In the genomic region with DNA sequence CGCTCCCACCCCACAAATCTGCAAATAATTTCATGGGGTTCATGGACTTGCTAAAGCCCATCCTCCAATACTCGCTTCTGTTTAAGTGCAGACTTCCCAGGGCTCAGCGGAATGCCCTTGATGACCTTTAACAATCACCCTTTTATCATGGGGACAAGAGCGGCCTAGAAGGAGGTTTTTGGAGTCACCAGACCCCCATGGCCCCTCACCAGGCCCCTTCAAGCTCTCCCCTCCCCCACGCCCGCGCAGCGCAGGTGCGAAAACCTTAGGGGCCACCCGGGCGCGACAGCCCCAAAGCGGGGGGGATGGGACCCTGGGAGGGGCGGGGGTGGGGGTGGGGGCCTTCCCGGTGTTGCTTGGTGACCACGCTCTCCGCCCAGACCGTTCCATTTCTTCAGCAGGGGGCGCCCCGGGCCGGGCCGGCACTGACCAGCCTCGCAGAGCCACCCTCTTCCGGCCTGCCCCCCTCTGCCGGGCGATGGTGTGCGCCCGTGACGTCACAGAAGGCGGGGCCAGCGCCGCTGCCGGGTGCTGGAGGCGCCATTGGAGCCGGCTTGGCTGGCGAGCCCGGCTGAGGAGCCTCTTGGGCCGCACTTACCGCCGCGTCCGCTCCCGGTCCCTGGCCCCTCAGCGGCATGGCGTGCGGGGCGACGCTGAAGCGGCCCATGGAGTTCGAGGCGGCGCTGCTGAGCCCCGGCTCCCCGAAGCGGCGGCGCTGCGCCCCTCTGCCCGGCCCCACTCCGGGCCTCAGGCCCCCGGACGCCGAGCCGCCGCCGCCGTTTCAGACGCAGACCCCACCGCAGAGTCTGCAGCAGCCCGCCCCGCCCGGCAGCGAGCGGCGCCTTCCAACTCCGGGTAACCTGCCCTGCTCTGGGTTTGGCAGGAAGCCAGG, we compare ENCODE assay signal across 8 cellular contexts. TPM values are rescaled to one million over a fixed set of nuclear protein-coding genes. Genes with fewer than 3 reads are reported as not detected.
DNase-seq lines count a peak whose midpoint lies in the region; ATAC-seq and TF ChIP-seq lines count a peak whose summit lies in the region.

A gene with protein sequence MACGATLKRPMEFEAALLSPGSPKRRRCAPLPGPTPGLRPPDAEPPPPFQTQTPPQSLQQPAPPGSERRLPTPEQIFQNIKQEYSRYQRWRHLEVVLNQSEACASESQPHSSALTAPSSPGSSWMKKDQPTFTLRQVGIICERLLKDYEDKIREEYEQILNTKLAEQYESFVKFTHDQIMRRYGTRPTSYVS (plus strand): TSS at position 531 of the 892 bp plus-strand sequence. CDS start 105 bp downstream, at position 636.

- peak; percentile 98 for DNase-seq in DMS153 (lab: John Stamatoyannopoulos, UW)
- DNase-seq in OCI-M2 (lab: John Stamatoyannopoulos, UW; ENCODE audit: unreplicated experiment) = peak; percentile 44
- peak; percentile 97 for DNase-seq in activated T-cell treated with anti-CD3 and anti-CD28 coated beads, Interleukin-2, amount 50 U/mL, for 1 hour
- DNase-seq in epithelial cell of proximal tubule (ENCODE audit: low read depth) = peak; percentile 30
- peak; percentile 98 for DNase-seq in mucosa of gallbladder (ENCODE audit: low spot score)
- peak; percentile 98 for DNase-seq in stimulated activated CD8-positive, alpha-beta memory T cell treated with anti-CD3 and anti-CD28 coated beads, Interleukin-4, amount 100 ng/mL, for 24 hours (ENCODE audit: low read depth)

- TF ChIP-seq CTCF in epithelial cell of proximal tubule (conservative IDR thresholded peaks at IDR 0.05; ENCODE audit: low read depth, low read length) = no peak

- no peak for TF ChIP-seq RAD21 in Ishikawa (IDR thresholded peaks at IDR 0.05; ENCODE audit: low read depth)

- peak within 1 kb of the TSS; percentile 98 for H3K4me3 ChIP-seq in epithelial cell of proximal tubule (ENCODE audit: low read depth, low read length)

- 0 out of 2 replicates have a peak, but pooled peaks have one; percentile 39 for TF ChIP-seq EP300 in Ishikawa (IDR thresholded peaks at IDR 0.05; ENCODE audit: borderline replicate concordance)

- peak; percentile 92 for ATAC-seq in GM21619 (IDR thresholded peaks at IDR 0.05; ENCODE audit: unreplicated experiment)

TF ChIP-seq in Ishikawa, 13 proteins besides CTCF, POLR2A, EP300 and RAD21:
- TF ChIP-seq MAX (IDR thresholded peaks at IDR 0.05) (peak; percentile 56), CEBPB (IDR thresholded peaks at IDR 0.05) (no peak), CREB1 (IDR thresholded peaks at IDR 0.05; ENCODE audit: low read depth) (peak; percentile 84), EGR1 (IDR thresholded peaks at IDR 0.05) (no peak; the same call in 1 of the 2 replicates), ZBTB7A (IDR thresholded peaks at IDR 0.05; ENCODE audit: low read depth) (peak; percentile 88), TAF1 (IDR thresholded peaks at IDR 0.05; ENCODE audit: low read depth) (peak; percentile 90), TCF12 (IDR thresholded peaks at IDR 0.05; ENCODE audit: low read depth) (peak; percentile 55), NFIC (IDR thresholded peaks at IDR 0.05) (peak; percentile 43), TEAD4 (IDR thresholded peaks at IDR 0.05) (no peak), YY1 (IDR thresholded peaks at IDR 0.05; ENCODE audit: low read depth) (peak; percentile 88), FOXM1 (IDR thresholded peaks at IDR 0.05; ENCODE audit: borderline replicate concordance, low read depth) (peak; percentile 24; the same call in 1 of the 2 replicates)
- TF ChIP-seq, protein P1, sequence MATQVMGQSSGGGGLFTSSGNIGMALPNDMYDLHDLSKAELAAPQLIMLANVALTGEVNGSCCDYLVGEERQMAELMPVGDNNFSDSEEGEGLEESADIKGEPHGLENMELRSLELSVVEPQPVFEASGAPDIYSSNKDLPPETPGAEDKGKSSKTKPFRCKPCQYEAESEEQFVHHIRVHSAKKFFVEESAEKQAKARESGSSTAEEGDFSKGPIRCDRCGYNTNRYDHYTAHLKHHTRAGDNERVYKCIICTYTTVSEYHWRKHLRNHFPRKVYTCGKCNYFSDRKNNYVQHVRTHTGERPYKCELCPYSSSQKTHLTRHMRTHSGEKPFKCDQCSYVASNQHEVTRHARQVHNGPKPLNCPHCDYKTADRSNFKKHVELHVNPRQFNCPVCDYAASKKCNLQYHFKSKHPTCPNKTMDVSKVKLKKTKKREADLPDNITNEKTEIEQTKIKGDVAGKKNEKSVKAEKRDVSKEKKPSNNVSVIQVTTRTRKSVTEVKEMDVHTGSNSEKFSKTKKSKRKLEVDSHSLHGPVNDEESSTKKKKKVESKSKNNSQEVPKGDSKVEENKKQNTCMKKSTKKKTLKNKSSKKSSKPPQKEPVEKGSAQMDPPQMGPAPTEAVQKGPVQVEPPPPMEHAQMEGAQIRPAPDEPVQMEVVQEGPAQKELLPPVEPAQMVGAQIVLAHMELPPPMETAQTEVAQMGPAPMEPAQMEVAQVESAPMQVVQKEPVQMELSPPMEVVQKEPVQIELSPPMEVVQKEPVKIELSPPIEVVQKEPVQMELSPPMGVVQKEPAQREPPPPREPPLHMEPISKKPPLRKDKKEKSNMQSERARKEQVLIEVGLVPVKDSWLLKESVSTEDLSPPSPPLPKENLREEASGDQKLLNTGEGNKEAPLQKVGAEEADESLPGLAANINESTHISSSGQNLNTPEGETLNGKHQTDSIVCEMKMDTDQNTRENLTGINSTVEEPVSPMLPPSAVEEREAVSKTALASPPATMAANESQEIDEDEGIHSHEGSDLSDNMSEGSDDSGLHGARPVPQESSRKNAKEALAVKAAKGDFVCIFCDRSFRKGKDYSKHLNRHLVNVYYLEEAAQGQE (IDR thresholded peaks at IDR 0.05; ENCODE audit: low read depth) = no peak
- TF ChIP-seq, protein P2, sequence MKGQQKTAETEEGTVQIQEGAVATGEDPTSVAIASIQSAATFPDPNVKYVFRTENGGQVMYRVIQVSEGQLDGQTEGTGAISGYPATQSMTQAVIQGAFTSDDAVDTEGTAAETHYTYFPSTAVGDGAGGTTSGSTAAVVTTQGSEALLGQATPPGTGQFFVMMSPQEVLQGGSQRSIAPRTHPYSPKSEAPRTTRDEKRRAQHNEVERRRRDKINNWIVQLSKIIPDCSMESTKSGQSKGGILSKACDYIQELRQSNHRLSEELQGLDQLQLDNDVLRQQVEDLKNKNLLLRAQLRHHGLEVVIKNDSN (IDR thresholded peaks at IDR 0.05) = no peak; the same call in 1 of the 2 replicates

RNA-seq across cellular contexts. Expression of the gene that starts here (rescaled TPM):
- total RNA-seq in epithelial cell of proximal tubule = 33.4 and 48.3 TPM in 2 replicates
- 59.3 TPM for total RNA-seq in mucosa of gallbladder

Comparison
In these comparisons a context has a peak if more than half of its experiments do, and no peak if none do; other contexts are left out.
1. Peak in every context shown above with its lines: DNase-seq, ATAC-seq and H3K4me3 ChIP-seq.
2. DNase-seq: peak in every context shown above with its lines; median percentile 98 in DMS153; 98 in mucosa of gallbladder; 98 in stimulated activated CD8-positive, alpha-beta memory T cell treated with anti-CD3 and anti-CD28 coated beads, Interleukin-4, amount 100 ng/mL, for 24 hours; 97 in activated T-cell treated with anti-CD3 and anti-CD28 coated beads, Interleukin-2, amount 50 U/mL, for 1 hour; 44 in OCI-M2; 30 in epithelial cell of proximal tubule.